8 cellular contexts compared by ENCODE assay signal in the genomic region with DNA sequence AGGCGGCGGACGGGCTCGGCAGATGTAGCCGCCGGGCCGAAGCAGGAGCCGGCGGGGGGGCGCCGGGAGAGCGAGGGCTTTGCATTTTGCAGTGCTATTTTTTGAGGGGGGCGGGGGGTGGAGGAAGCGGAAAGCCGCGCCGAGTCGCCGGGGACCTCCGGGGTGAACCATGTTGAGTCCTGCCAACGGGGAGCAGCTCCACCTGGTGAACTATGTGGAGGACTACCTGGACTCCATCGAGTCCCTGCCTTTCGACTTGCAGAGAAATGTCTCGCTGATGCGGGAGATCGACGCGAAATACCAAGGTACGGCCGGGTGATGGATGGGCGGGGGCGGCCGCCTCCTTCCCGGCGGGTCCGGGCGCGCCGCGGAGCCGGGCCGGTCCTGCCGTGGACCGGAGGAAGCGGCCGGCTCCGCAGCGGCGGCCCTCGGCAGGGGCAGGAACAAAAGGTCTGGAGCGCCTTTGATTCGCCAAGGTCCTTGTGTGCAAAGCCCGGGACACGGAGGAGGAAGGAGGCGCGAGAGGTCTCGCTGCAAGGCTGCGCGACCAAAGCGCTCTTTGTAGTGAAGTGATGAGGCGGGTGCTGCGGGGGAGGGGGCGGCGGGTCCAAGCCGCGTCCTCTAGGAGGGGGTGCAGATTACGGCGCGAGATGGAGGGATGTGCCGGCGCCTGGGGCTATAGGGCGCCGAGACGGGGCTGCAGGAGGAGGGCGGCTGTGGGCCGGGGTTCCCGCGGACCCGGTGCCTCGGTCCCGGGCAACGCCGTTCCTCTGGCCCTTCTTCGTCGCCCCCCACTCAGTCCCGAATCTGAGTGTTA. TPM values are rescaled to one million over a fixed set of nuclear protein-coding genes. Genes with fewer than 3 reads are reported as not detected.
DNase-seq lines count a peak whose midpoint lies in the region; ATAC-seq and TF ChIP-seq lines count a peak whose summit lies in the region.

No MANE protein-coding gene starts in this region.

- intact Hi-C loops in activated naive CD4-positive, alpha-beta T cell treated with anti-CD3 and anti-CD28 coated beads for 36 hours (cut with micrococcal nuclease) = loop anchor here (2.0 to 5.0 kb wide), 9 partner anchors 55 to 1875 kb away; a partner anchor contains a TSS
- intact Hi-C loops in thyroid gland (cut with DNase I) = loop anchor here (10.0 kb wide), 1 partner anchor 201 kb away; a partner anchor contains a TSS

- peak overlapping the region; percentile 93 for H3K4me3 Mint-ChIP-seq in activated naive CD4-positive, alpha-beta T cell treated with anti-CD3 and anti-CD28 coated beads for 36 hours
- peak overlapping the region; percentile 97 for H3K4me3 Mint-ChIP-seq in glutamatergic neuron (ENCODE audit: unreplicated experiment)

- H3K36me3 ChIP-seq in parathyroid adenoma (ENCODE audit: control insufficient read depth, insufficient read depth, low read length) (no peaks in the 10 kb centered on the region), thyroid gland (no peaks in the 10 kb centered on the region)

- H3K36me3 Mint-ChIP-seq in activated naive CD4-positive, alpha-beta T cell treated with anti-CD3 and anti-CD28 coated beads for 36 hours (ENCODE audit: low read depth) = peaks cover 6% of the 10 kb centered on the region
- H3K36me3 Mint-ChIP-seq in glutamatergic neuron (ENCODE audit: unreplicated experiment) = no peaks in the 10 kb centered on the region

- WGBS in thyroid gland, 2 donors = 0% methylated on average over 22 to 23 of the region's 86 CpGs

- TF ChIP-seq CTCF in glutamatergic neuron (IDR thresholded peaks at IDR 0.05; ENCODE audit: partially characterized antibody, unreplicated experiment) (no peak), parathyroid adenoma (IDR thresholded peaks at IDR 0.05) (no peak), thyroid gland (IDR thresholded peaks at IDR 0.05) (no peak), omental fat pad (IDR thresholded peaks at IDR 0.05) (no peak)

- H3K27me3 Mint-ChIP-seq in activated naive CD4-positive, alpha-beta T cell treated with anti-CD3 and anti-CD28 coated beads for 36 hours (ENCODE audit: low read depth) = no peaks in the 10 kb centered on the region
- peaks cover 18% of the 10 kb centered on the region for H3K27me3 Mint-ChIP-seq in glutamatergic neuron (ENCODE audit: unreplicated experiment)

- no peaks in the 10 kb centered on the region for H3K27me3 ChIP-seq in parathyroid adenoma (ENCODE audit: control insufficient read depth, insufficient read depth, low read length)
- H3K27me3 ChIP-seq in thyroid gland = no peaks in the 10 kb centered on the region

- H3K4me3 ChIP-seq in parathyroid adenoma (ENCODE audit: low read depth, low read length) = peak overlapping the region; percentile 91
- peak overlapping the region; percentile 83 to 92 (median 89) for H3K4me3 ChIP-seq in thyroid gland (replicated peaks in 1 of 3)

- peak; percentile 44 for DNase-seq in NCI-H2227 (lab: John Stamatoyannopoulos, UW; ENCODE audit: unreplicated experiment)
- no peak for DNase-seq in NCI-H2227 treated with DMSO at 0.1 percent for 48 hours (lab: John Stamatoyannopoulos, UW)
- peak; percentile 41 for DNase-seq in RPMI7951 (ENCODE audit: low read depth)
- DNase-seq in activated naive CD4-positive, alpha-beta T cell treated with anti-CD3 and anti-CD28 coated beads for 36 hours = peak; percentile 82
- peak; percentile 62 for DNase-seq in glutamatergic neuron
- peak; percentile 61 to 64 for DNase-seq in thyroid gland
- no peak for DNase-seq in omental fat pad (ENCODE audit: low spot score)

- peak overlapping the region; percentile 88 for H3K4me2 ChIP-seq in parathyroid adenoma (ENCODE audit: low read length)

- H3K27ac ChIP-seq in parathyroid adenoma (peak overlapping the region; percentile 93), thyroid gland (peak overlapping the region; percentile 97 to 100 (median 99))

- ATAC-seq in omental fat pad (ENCODE audit: low FRiP score) = no peak

- CTCF ChIA-PET in activated naive CD4-positive, alpha-beta T cell treated with anti-CD3 and anti-CD28 coated beads for 36 hours (lab: Charles Lee) = no interaction called here

- H3K4me1 ChIP-seq in parathyroid adenoma = no peaks in the 10 kb centered on the region
- peaks cover 17 to 18% of the 10 kb centered on the region in 2 donors for H3K4me1 ChIP-seq in thyroid gland

- peaks cover 26% of the 10 kb centered on the region for H3K4me1 Mint-ChIP-seq in activated naive CD4-positive, alpha-beta T cell treated with anti-CD3 and anti-CD28 coated beads for 36 hours (ENCODE audit: low read depth)
- H3K4me1 Mint-ChIP-seq in glutamatergic neuron (ENCODE audit: low read depth, unreplicated experiment) = peaks cover 7% of the 10 kb centered on the region

- TF ChIP-seq POLR2A in thyroid gland (IDR thresholded peaks at IDR 0.05) = no peak

- H3K9me3 ChIP-seq in parathyroid adenoma (ENCODE audit: control insufficient read depth, low read length) = no peaks in the 10 kb centered on the region
- H3K9me3 ChIP-seq in thyroid gland = no peaks in the 10 kb centered on the region

- peaks cover 3% of the 10 kb centered on the region for H3K79me2 ChIP-seq in parathyroid adenoma

- H3K9me3 Mint-ChIP-seq in activated naive CD4-positive, alpha-beta T cell treated with anti-CD3 and anti-CD28 coated beads for 36 hours = no peaks in the 10 kb centered on the region
- peaks cover 20% of the 10 kb centered on the region for H3K9me3 Mint-ChIP-seq in glutamatergic neuron (ENCODE audit: unreplicated experiment)

- H2AFZ ChIP-seq in parathyroid adenoma = peak overlapping the region; percentile 61

- H3K27ac Mint-ChIP-seq in activated naive CD4-positive, alpha-beta T cell treated with anti-CD3 and anti-CD28 coated beads for 36 hours = peak overlapping the region; percentile 96
- peak overlapping the region; percentile 87 for H3K27ac Mint-ChIP-seq in glutamatergic neuron (ENCODE audit: unreplicated experiment)

- H3K9ac ChIP-seq in parathyroid adenoma = peak overlapping the region; percentile 42

RNA-seq across cellular contexts. Expression of a gene that starts 0.7 kb away (rescaled TPM):
- total RNA-seq in RPMI7951 (2014; rRNA removed; shearing (Covaris generic)) = 11.8 and 12.1 TPM in 2 replicates
- 10 to 100 TPM; 14.6 to 15.0 TPM for total RNA-seq in activated naive CD4-positive, alpha-beta T cell treated with anti-CD3 and anti-CD28 coated beads for 36 hours
- total RNA-seq in glutamatergic neuron (ENCODE audit: unreplicated experiment) = 19.1 TPM
- 10 to 100 TPM in 3 of 4 donors, 1 to 10 TPM in 1; 8.2 to 17.9 (median 15.6) TPM for total RNA-seq in thyroid gland
- total RNA-seq in omental fat pad = 10 to 100 TPM; 14.9 to 56.6 (median 20.8) TPM

RNA-seq across cellular contexts. Expression of a gene that starts 8.3 kb away (rescaled TPM):
- total RNA-seq in RPMI7951 (2014; rRNA removed; shearing (Covaris generic)) = 35.1 and 40.3 TPM in 2 replicates
- total RNA-seq in activated naive CD4-positive, alpha-beta T cell treated with anti-CD3 and anti-CD28 coated beads for 36 hours = 10 to 100 TPM; 42.4 to 44.2 TPM
- total RNA-seq in glutamatergic neuron (ENCODE audit: unreplicated experiment) (102 TPM), thyroid gland (10 to 100 TPM; 49.0 to 78.1 (median 68.4) TPM), omental fat pad (100 to 1,000 TPM in 1 of 4 donors, 10 to 100 TPM in 3; 40.0 to 398 (median 65.2) TPM)

Comparison
In these comparisons a context has a peak if more than half of its experiments do, and no peak if none do; other contexts are left out.
1. DNase-seq: peak in NCI-H2227 (single experiment), RPMI7951 (single experiment), activated naive CD4-positive, alpha-beta T cell treated with anti-CD3 and anti-CD28 coated beads for 36 hours (single experiment), glutamatergic neuron (single experiment) and thyroid gland (2 of 2); none in NCI-H2227 treated with DMSO at 0.1 percent for 48 hours (single experiment) and omental fat pad (single experiment).